In genomic region chr9:94554439-94555331, GRCh38 we compare ENCODE assay signal across 8 cellular contexts. TPM values are rescaled to one million over a fixed set of nuclear protein-coding genes. Genes with fewer than 3 reads are reported as not detected.
A peak's percentile ranks its signal among the peaks of the same experiment; 100 is the strongest.
DNase-seq lines count a peak whose midpoint lies in the region; ATAC-seq, FAIRE-seq and TF ChIP-seq lines count a peak whose summit lies in the region.
"Had no signal": no experiment of that assay in that cellular context is flagged by ENCODE, and none has a peak within 500 bp of the region (broad histone marks: within the 10 kb centered on the region; RNA-seq: fewer than 3 reads in every experiment).

PCAT7 (plus strand) TSS chr9:94555083.

- peak; percentile 62 for ATAC-seq in effector memory CD8-positive, alpha-beta T cell (replicated peaks)

- no peaks in the 10 kb centered on the region for H3K27me3 ChIP-seq in SJSA1 (replicated peaks)
- no peaks in the 10 kb centered on the region for H3K27me3 ChIP-seq in mucosa of rectum (ENCODE audit: control insufficient read depth in 2 of 2, insufficient read depth in 2 of 2, low read length in 2 of 2)

- TF ChIP-seq POLR2A in GM12892 (IDR thresholded peaks at IDR 0.05; ENCODE audit: low read depth, low read length): no peak

- H3K4me3 ChIP-seq in SJSA1 (peak within 1 kb of the TSS; percentile 48), mucosa of rectum (ENCODE audit: low read length in 2 of 2) (peak within 1 kb of the TSS; percentile 73 to 77)

- FAIRE-seq in GM12892 (lab: Jason Lieb, UNC): no peak

- H3K4me3 Mint-ChIP-seq in effector memory CD8-positive, alpha-beta T cell: no peak within 1 kb of the TSS
- H3K4me3 Mint-ChIP-seq: stimulated activated naive CD8-positive, alpha-beta T cell treated with anti-CD3 and anti-CD28 coated beads, Interleukin-15, Interleukin-2, amounts not matched to agents 100 ng/mL and 50 ng/mL, for 24 hours had no signal

- no peaks in the 10 kb centered on the region for H3K9me3 Mint-ChIP-seq in effector memory CD8-positive, alpha-beta T cell
- H3K9me3 Mint-ChIP-seq: stimulated activated naive CD8-positive, alpha-beta T cell treated with anti-CD3 and anti-CD28 coated beads, Interleukin-15, Interleukin-2, amounts not matched to agents 100 ng/mL and 50 ng/mL, for 24 hours had no signal

- no peak within 1 kb of the TSS for H3K27ac Mint-ChIP-seq in effector memory CD8-positive, alpha-beta T cell
- H3K27ac Mint-ChIP-seq: stimulated activated naive CD8-positive, alpha-beta T cell treated with anti-CD3 and anti-CD28 coated beads, Interleukin-15, Interleukin-2, amounts not matched to agents 100 ng/mL and 50 ng/mL, for 24 hours had no signal

- H3K27me3 Mint-ChIP-seq in effector memory CD8-positive, alpha-beta T cell: peaks cover 11 to 32% of the 10 kb centered on the region in 2 donors

- H3K4me1 Mint-ChIP-seq in effector memory CD8-positive, alpha-beta T cell (ENCODE audit: low read depth in 2 of 2): no peaks in the 10 kb centered on the region

- H3K27ac ChIP-seq in SJSA1 (peak within 1 kb of the TSS; percentile 71), mucosa of rectum (ENCODE audit: low read depth in 2 of 2, low read length in 2 of 2) (peak within 1 kb of the TSS; percentile 82 to 87)

- peak within 1 kb of the TSS; percentile 66 to 70 for H3K9ac ChIP-seq in mucosa of rectum (ENCODE audit: low read depth in 1 of 2, low read length in 2 of 2)

- peaks cover 4% of the 10 kb centered on the region; the same call in 1 of the 2 replicates for H3K4me1 ChIP-seq in SJSA1 (replicated peaks)
- H3K4me1 ChIP-seq in mucosa of rectum (ENCODE audit: control insufficient read depth in 2 of 2, insufficient read depth in 2 of 2, low read length in 2 of 2): peaks cover 4 to 6% of the 10 kb centered on the region in 2 donors

- in situ Hi-C loops in GM13977 (cut with MboI; ENCODE audit: low pct_unique_long_range_greater_than_20kb, low sequenced_read_pairs, unreplicated experiment): no loop called here

- peak; percentile 39 for DNase-seq in GM13977 (ENCODE audit: low spot score)
- peak; percentile 68 to 98 (median 94) for DNase-seq in NCI-H1417 (lab: John Stamatoyannopoulos, UW)
- peak; percentile 86 to 89 for DNase-seq in SJSA1 (ENCODE audit: low read depth in 1 of 2, low spot score in 2 of 2)
- DNase-seq in effector memory CD8-positive, alpha-beta T cell: peak in 2 of 3 experiments; percentile 1 to 4
- no peak for DNase-seq in GM12892 (ENCODE audit: insufficient read length)
- no peak for DNase-seq in dedifferentiated amniotic fluid mesenchymal stem cell (ENCODE audit: extremely low spot score)

- H3K9me3 ChIP-seq in SJSA1 (replicated peaks) (no peaks in the 10 kb centered on the region), mucosa of rectum (ENCODE audit: control insufficient read depth in 2 of 2, low read length in 2 of 2) (no peaks in the 10 kb centered on the region)

- no peaks in the 10 kb centered on the region for H3K36me3 ChIP-seq in SJSA1
- H3K36me3 ChIP-seq in mucosa of rectum (ENCODE audit: control insufficient read depth in 2 of 2, insufficient read depth in 2 of 2, low read length in 2 of 2): peaks cover 0 to 4% of the 10 kb centered on the region in 2 donors

- H3K36me3 Mint-ChIP-seq in effector memory CD8-positive, alpha-beta T cell (ENCODE audit: insufficient read depth): peaks cover 2% of the 10 kb centered on the region

- TF ChIP-seq CTCF in GM13977 (IDR thresholded peaks at IDR 0.05; ENCODE audit: extremely low read depth, insufficient read depth, missing control alignments): peak; percentile 26

RNA-seq across cellular contexts. Expression of gene PCAT7, which starts in this region (rescaled TPM):
- total RNA-seq in SJSA1 (2014; rRNA removed; shearing (Covaris generic)): 0.19 and 0.82 TPM in 2 replicates
- 0.06 TPM for polyA plus RNA-seq in GM12892 (2012; ENCODE audit: missing spikeins)

Comparison
In these comparisons a context has a peak if more than half of its experiments do, and no peak if none do; other contexts are left out.
1. Peak in DNase-seq, H3K4me3 ChIP-seq and H3K27ac ChIP-seq in SJSA1; RNA of the gene not detected or under 1 TPM.
2. DNase-seq: peak in GM13977 (single experiment), NCI-H1417 (3 of 3) and effector memory CD8-positive, alpha-beta T cell (2 of 3); none in GM12892 (single experiment) and dedifferentiated amniotic fluid mesenchymal stem cell (single experiment).